Comparison of ENCODE assay signal across 17 cellular contexts in genomic region chr22:47040486-47041145, GRCh38.
A peak's percentile ranks its signal among the peaks of the same experiment; 100 is the strongest.
DNase-seq lines count a peak whose midpoint lies in the region; ATAC-seq, FAIRE-seq and TF ChIP-seq lines count a peak whose summit lies in the region.
"Had no signal": no experiment of that assay in that cellular context is flagged by ENCODE, and none has a peak within 500 bp of the region (broad histone marks: within the 10 kb centered on the region; RNA-seq: fewer than 3 reads in every experiment).

No MANE protein-coding gene starts in this region.

- H3K36me3 ChIP-seq in vagina: no peaks in the 10 kb centered on the region
- no peaks in the 10 kb centered on the region for H3K36me3 ChIP-seq in small intestine (ENCODE audit: control insufficient read depth in 2 of 2, insufficient read depth in 2 of 2, low read length in 2 of 2)

- H3K27me3 Mint-ChIP-seq in glutamatergic neuron (ENCODE audit: unreplicated experiment): peaks cover 13% of the 10 kb centered on the region
- H3K27me3 Mint-ChIP-seq: CD4-positive, alpha-beta T cell had no signal

- H3K4me3 ChIP-seq in vagina: no peak overlapping the region
- H3K4me3 ChIP-seq in small intestine (ENCODE audit: low read depth in 1 of 2, low read length in 2 of 2): no peak overlapping the region

- H3K9me3 Mint-ChIP-seq in glutamatergic neuron (ENCODE audit: unreplicated experiment): peaks cover 8% of the 10 kb centered on the region
- H3K9me3 Mint-ChIP-seq: CD4-positive, alpha-beta T cell had no signal

- H3K27me3 ChIP-seq in vagina (no peaks in the 10 kb centered on the region), small intestine (ENCODE audit: control insufficient read depth in 2 of 2, insufficient read depth in 2 of 2, low read length in 2 of 2) (no peaks in the 10 kb centered on the region)

- no peak overlapping the region for H3K4me3 Mint-ChIP-seq in glutamatergic neuron (ENCODE audit: unreplicated experiment)
- H3K4me3 Mint-ChIP-seq: CD4-positive, alpha-beta T cell had no signal

- H3K27ac ChIP-seq in RWPE1: peak overlapping the region; percentile 49
- H3K27ac ChIP-seq in vagina: peak overlapping the region; percentile 72
- no peak overlapping the region for H3K27ac ChIP-seq in small intestine (ENCODE audit: low read depth in 1 of 2, low read length in 1 of 2)

- H3K4me1 ChIP-seq in vagina (peaks cover 47% of the 10 kb centered on the region), small intestine (ENCODE audit: control insufficient read depth in 2 of 2, insufficient read depth in 1 of 2, low read depth in 1 of 2, low read length in 1 of 2) (peaks cover 4 to 7% of the 10 kb centered on the region in 2 donors)

- POLR2A ChIA-PET in RWPE1 (lab: Yijun Ruan, JAX; ENCODE audit: low non-redundant PET): no interaction called here

- TF ChIP-seq CTCF in RWPE1 (conservative IDR thresholded peaks at IDR 0.05; ENCODE audit: low read depth) (no peak), glutamatergic neuron (IDR thresholded peaks at IDR 0.05; ENCODE audit: partially characterized antibody, unreplicated experiment) (no peak), vagina (IDR thresholded peaks at IDR 0.05) (no peak)

- peak; percentile 3 for DNase-seq in left cardiac atrium
- DNase-seq in Right ventricle myocardium inferior (ENCODE audit: missing footprints): no peak
- no peak for DNase-seq in RWPE1 (ENCODE audit: low spot score)
- DNase-seq in glutamatergic neuron: peak; percentile 9
- no peak for DNase-seq in vagina (ENCODE audit: extremely low spot score in 2 of 2)
- DNase-seq in NCI-H82 (lab: John Stamatoyannopoulos, UW): no peak
- DNase-seq in NCI-H2227 treated with DMSO at 0.1 percent for 48 hours (lab: John Stamatoyannopoulos, UW): no peak
- no peak for DNase-seq in small intestine
- DNase-seq: CD4-positive, alpha-beta T cell; GOT3; NCI-H1417 treated with DMSO at 0.1 percent for 48 hours; NCI-H2029; NCI-H2171; NK-92 treated with Interleukin-12 subunit alpha and Interleukin-12 subunit beta, amount 100 ng/mL, for 24 hours; SIG-M5 had no signal

- intact Hi-C loops in left cardiac atrium (cut with DNase I) (no loop called here), Right ventricle myocardium inferior (cut with DNase I) (no loop called here), vagina (cut with DNase I) (no loop called here)

- no peaks in the 10 kb centered on the region for H3K9me3 ChIP-seq in vagina
- no peaks in the 10 kb centered on the region for H3K9me3 ChIP-seq in small intestine (ENCODE audit: control insufficient read depth, low read depth)

- no peaks in the 10 kb centered on the region for H3K36me3 Mint-ChIP-seq in glutamatergic neuron (ENCODE audit: unreplicated experiment)

- H3K27ac Mint-ChIP-seq in glutamatergic neuron (ENCODE audit: unreplicated experiment): no peak overlapping the region
- H3K27ac Mint-ChIP-seq: CD4-positive, alpha-beta T cell had no signal

- no peak for TF ChIP-seq POLR2A in vagina (IDR thresholded peaks at IDR 0.05)

- H3K4me1 Mint-ChIP-seq in glutamatergic neuron (ENCODE audit: low read depth, unreplicated experiment): peaks cover 15% of the 10 kb centered on the region

- no peak for ATAC-seq in left cardiac atrium
- no peak for ATAC-seq in Right ventricle myocardium inferior

- no peak for FAIRE-seq in small intestine (lab: Jason Lieb, UNC)
- FAIRE-seq: A204.1, GM12891 had no signal

- CTCF ChIA-PET in RWPE1 (lab: Yijun Ruan, JAX): no interaction called here

- 89 to 94% (median 92%) methylated on average over 23 of the region's 23 CpGs for WGBS in small intestine, 3 donors

Comparison
In these comparisons a context has a peak if more than half of its experiments do, and no peak if none do; other contexts are left out.
1. DNase-seq: peak in left cardiac atrium (single experiment) and glutamatergic neuron (single experiment); none in Right ventricle myocardium inferior (single experiment), RWPE1 (single experiment), vagina (0 of 2), NCI-H82 (single experiment), NCI-H2227 treated with DMSO at 0.1 percent for 48 hours (single experiment) and small intestine (single experiment).
2. H3K27ac ChIP-seq: peak in RWPE1 (single experiment) and vagina (single experiment); none in small intestine (0 of 2).